In genomic region chr16:69779724-69780123, GRCh38 we compare ENCODE assay signal across 24 cellular contexts. TPM values are rescaled to one million over a fixed set of nuclear protein-coding genes. Genes with fewer than 3 reads are reported as not detected.
A peak's percentile ranks its signal among the peaks of the same experiment; 100 is the strongest.
DNase-seq lines count a peak whose midpoint lies in the region; ATAC-seq and TF ChIP-seq lines count a peak whose summit lies in the region.
"Had no signal": no experiment of that assay in that cellular context is flagged by ENCODE, and none has a peak within 500 bp of the region (broad histone marks: within the 10 kb centered on the region; RNA-seq: fewer than 3 reads in every experiment).

No MANE protein-coding gene starts in this region.

- H4K20me1 ChIP-seq in Karpas-422 (ENCODE audit: insufficient read depth, low read depth, low read length): no peaks in the 10 kb centered on the region

- H3K9me2 ChIP-seq in Karpas-422 (replicated peaks; ENCODE audit: insufficient read depth, low read length): no peaks in the 10 kb centered on the region

- no peak overlapping the region for H3K9ac ChIP-seq in Karpas-422 (ENCODE audit: low read length)
- H3K9ac ChIP-seq: BLaER1 treated with 17β-estradiol and CSF1 and Interleukin-3, amounts not matched to agents 10 nM and 100 nM had no signal

- H3K4me3 ChIP-seq in Karpas-422 (ENCODE audit: low read length): no peak overlapping the region
- H3K4me3 ChIP-seq: A549; BLaER1 treated with 17β-estradiol and CSF1 and Interleukin-3, amounts not matched to agents 10 nM and 100 nM; GM12878; GM23338 had no signal

- ATAC-seq in natural killer cell (no peak), SK-N-SH treated with all-trans-retinoic acid at 6 μM for 48 hours (no peak), GM19328 (IDR thresholded peaks at IDR 0.05; ENCODE audit: unreplicated experiment) (no peak)
- no peak for ATAC-seq in natural killer cell treated with Interleukin-12 subunit alpha and Interleukin-12 subunit beta and Interleukin-15 and Interleukin-18, amount 100 ng/mL, for 72 hours
- ATAC-seq: A549, GM12878, GM23338, HCT116 had no signal

- intact Hi-C loops in natural killer cell (cut with micrococcal nuclease): no loop called here

- H3K4me3 Mint-ChIP-seq in natural killer cell (no peak overlapping the region), mesothelial cell of epicardium (no peak overlapping the region)
- no peak overlapping the region for H3K4me3 Mint-ChIP-seq in natural killer cell treated with Interleukin-12 subunit alpha and Interleukin-12 subunit beta and Interleukin-15 and Interleukin-18, amount 100 ng/mL, for 72 hours
- H3K4me3 Mint-ChIP-seq: CD14-positive monocyte; CD4-positive, alpha-beta T cell; CD8-positive, alpha-beta memory T cell; GM23338; H9 had no signal

- no peak overlapping the region for H2AFZ ChIP-seq in Karpas-422 (ENCODE audit: low read length)
- H2AFZ ChIP-seq: GM23338 had no signal

- peaks cover 4% of the 10 kb centered on the region for H3K4me1 ChIP-seq in Karpas-422 (ENCODE audit: low read length)
- H3K4me1 ChIP-seq: A549, BE2C had no signal

- H3K27me3 Mint-ChIP-seq in natural killer cell (ENCODE audit: low read depth in 2 of 2) (no peaks in the 10 kb centered on the region), mesothelial cell of epicardium (ENCODE audit: low read depth) (no peaks in the 10 kb centered on the region)
- H3K27me3 Mint-ChIP-seq in natural killer cell treated with Interleukin-12 subunit alpha and Interleukin-12 subunit beta and Interleukin-15 and Interleukin-18, amount 100 ng/mL, for 72 hours: no peaks in the 10 kb centered on the region
- H3K27me3 Mint-ChIP-seq: CD4-positive, alpha-beta T cell; CD8-positive, alpha-beta memory T cell had no signal

- DNase-seq in natural killer cell: no peak
- no peak for DNase-seq in natural killer cell treated with Interleukin-12 subunit alpha and Interleukin-12 subunit beta and Interleukin-15 and Interleukin-18, amount 100 ng/mL, for 72 hours (ENCODE audit: low spot score)
- DNase-seq in mesothelial cell of epicardium (ENCODE audit: low spot score in 2 of 2, unreplicated experiment in 2 of 2): no peak
- DNase-seq in Karpas-422: no peak
- no peak for DNase-seq in NAMALWA (ENCODE audit: low spot score)
- DNase-seq: 8988T; ACHN; AML-193; BE2C; CD4-positive, alpha-beta T cell; CD8-positive, alpha-beta memory T cell; DMS 273 treated with DMSO at 0.1 percent for 48 hours; DMS79; EL; GDM1; H9 had no signal

- peaks cover 15% of the 10 kb centered on the region for H3K36me3 ChIP-seq in Karpas-422 (ENCODE audit: insufficient read depth, low read length)
- H3K36me3 ChIP-seq: BE2C had no signal

- H3K27ac ChIP-seq in Karpas-422 (ENCODE audit: low read length): no peak overlapping the region
- H3K27ac ChIP-seq: A549; BLaER1 treated with 17β-estradiol and CSF1 and Interleukin-3, amounts not matched to agents 10 nM and 100 nM had no signal

- peaks cover 66% of the 10 kb centered on the region for H3K79me2 ChIP-seq in Karpas-422 (ENCODE audit: low read length)

- H3K9me3 Mint-ChIP-seq in natural killer cell: peaks cover 0 to 7% of the 10 kb centered on the region in 2 donors
- H3K9me3 Mint-ChIP-seq in natural killer cell treated with Interleukin-12 subunit alpha and Interleukin-12 subunit beta and Interleukin-15 and Interleukin-18, amount 100 ng/mL, for 72 hours: peaks cover 5% of the 10 kb centered on the region
- peaks cover 15% of the 10 kb centered on the region for H3K9me3 Mint-ChIP-seq in mesothelial cell of epicardium

- H3K36me3 Mint-ChIP-seq in natural killer cell (no peaks in the 10 kb centered on the region), mesothelial cell of epicardium (peaks cover 15% of the 10 kb centered on the region)
- H3K36me3 Mint-ChIP-seq in natural killer cell treated with Interleukin-12 subunit alpha and Interleukin-12 subunit beta and Interleukin-15 and Interleukin-18, amount 100 ng/mL, for 72 hours: peaks cover 9% of the 10 kb centered on the region

- H3K27ac Mint-ChIP-seq in natural killer cell (peak overlapping the region; percentile 45 to 75), mesothelial cell of epicardium (peak overlapping the region; percentile 86)
- no peak overlapping the region for H3K27ac Mint-ChIP-seq in natural killer cell treated with Interleukin-12 subunit alpha and Interleukin-12 subunit beta and Interleukin-15 and Interleukin-18, amount 100 ng/mL, for 72 hours
- H3K27ac Mint-ChIP-seq: CD4-positive, alpha-beta T cell; GM23338 had no signal

- H3K27me3 ChIP-seq in Karpas-422 (ENCODE audit: low read length): no peaks in the 10 kb centered on the region
- H3K27me3 ChIP-seq: BE2C; BLaER1 treated with 17β-estradiol and CSF1 and Interleukin-3, amounts not matched to agents 10 nM and 100 nM had no signal

- no peak overlapping the region for H3K4me2 ChIP-seq in Karpas-422 (ENCODE audit: low read depth, low read length, poor library complexity, severe bottlenecking)
- H3K4me2 ChIP-seq: A549; BLaER1 treated with 17β-estradiol and CSF1 and Interleukin-3, amounts not matched to agents 10 nM and 100 nM; GM23338 had no signal

- H3K4me1 Mint-ChIP-seq in natural killer cell: peaks cover 34 to 38% of the 10 kb centered on the region in 2 donors
- H3K4me1 Mint-ChIP-seq in natural killer cell treated with Interleukin-12 subunit alpha and Interleukin-12 subunit beta and Interleukin-15 and Interleukin-18, amount 100 ng/mL, for 72 hours (ENCODE audit: low read depth in 2 of 2): peaks cover 23 to 25% of the 10 kb centered on the region in 2 donors
- peaks cover 10% of the 10 kb centered on the region for H3K4me1 Mint-ChIP-seq in mesothelial cell of epicardium

- no peak for TF ChIP-seq CTCF in natural killer cell (IDR thresholded peaks at IDR 0.05)
- no peak for TF ChIP-seq CTCF in mesothelial cell of epicardium (IDR thresholded peaks at IDR 0.05; ENCODE audit: unreplicated experiment)

- H3K9me3 ChIP-seq in Karpas-422 (ENCODE audit: low read length): peaks cover 15% of the 10 kb centered on the region; the same call in 1 of the 2 replicates
- H3K9me3 ChIP-seq: BE2C had no signal

TF ChIP-seq in SK-N-SH treated with all-trans-retinoic acid at 6 μM for 48 hours, 23 proteins besides CTCF, POLR2A, EP300 and RAD21 (continues in another document):
- TF ChIP-seq CSRNP3 (CRISPR knock-in tag; IDR thresholded peaks at IDR 0.05) (0 out of 2 replicates have a peak, but pooled peaks have one; percentile 31), OSR1 (CRISPR knock-in tag; IDR thresholded peaks at IDR 0.05) (no peak), TOX (CRISPR knock-in tag; IDR thresholded peaks at IDR 0.05; ENCODE audit: borderline replicate concordance) (no peak), CREB5 (CRISPR knock-in tag; IDR thresholded peaks at IDR 0.05; ENCODE audit: low read depth) (no peak), CSDC2 (CRISPR knock-in tag; IDR thresholded peaks at IDR 0.05) (no peak), TCF4 (CRISPR knock-in tag; IDR thresholded peaks at IDR 0.05; ENCODE audit: borderline replicate concordance) (peak; percentile 94), ZFP3 (CRISPR knock-in tag; IDR thresholded peaks at IDR 0.05) (no peak), ARNTL (CRISPR knock-in tag; IDR thresholded peaks at IDR 0.05; ENCODE audit: borderline replicate concordance, low read depth) (no peak), PPARA (CRISPR knock-in tag; IDR thresholded peaks at IDR 0.05; ENCODE audit: borderline replicate concordance) (no peak), ZFP30 (CRISPR knock-in tag; IDR thresholded peaks at IDR 0.05) (no peak), RARB (CRISPR knock-in tag; IDR thresholded peaks at IDR 0.05) (no peak), SNAI2 (CRISPR knock-in tag; IDR thresholded peaks at IDR 0.05) (no peak), ESRRG (CRISPR knock-in tag; IDR thresholded peaks at IDR 0.05) (no peak), BACH2 (CRISPR knock-in tag; IDR thresholded peaks at IDR 0.05; ENCODE audit: borderline replicate concordance) (no peak)

RNA-seq across cellular contexts. Expression of gene WWP2, which starts 17.6 kb away (rescaled TPM):
- 10 to 100 TPM; 72.8 to 95.6 (median 81.6) TPM for total RNA-seq in natural killer cell
- total RNA-seq in natural killer cell treated with Interleukin-12 subunit alpha and Interleukin-12 subunit beta and Interleukin-15 and Interleukin-18, amount 100 ng/mL, for 72 hours: 10 to 100 TPM; 82.8 to 93.2 TPM
- total RNA-seq in mesothelial cell of epicardium: 32.4 to 39.6 TPM (median 33.8 TPM) in 3 replicates
- total RNA-seq in Karpas-422 (2014; rRNA removed; shearing (Covaris generic); ENCODE audit: low replicate concordance): 30.7 and 42.0 TPM in 2 replicates

RNA-seq across cellular contexts. Expression of gene NOB1, which starts 25.0 kb away (rescaled TPM):
- total RNA-seq in natural killer cell (10 to 100 TPM; 20.9 to 34.4 (median 32.0) TPM), mesothelial cell of epicardium (52.9 to 59.4 TPM (median 56.1 TPM) in 3 replicates)
- 100 to 1,000 TPM in 1 of 2 donors, 10 to 100 TPM in 1; 61.6 to 119 TPM for total RNA-seq in natural killer cell treated with Interleukin-12 subunit alpha and Interleukin-12 subunit beta and Interleukin-15 and Interleukin-18, amount 100 ng/mL, for 72 hours
- 50.5 and 68.3 TPM in 2 replicates for total RNA-seq in Karpas-422 (2014; rRNA removed; shearing (Covaris generic); ENCODE audit: low replicate concordance)

RNA-seq across cellular contexts. Expression of gene NQO1, which starts 53.4 kb away (rescaled TPM):
- 1 to 10 TPM; 4.0 to 4.8 (median 4.5) TPM for total RNA-seq in natural killer cell
- 10 to 100 TPM; 15.6 to 29.2 TPM for total RNA-seq in natural killer cell treated with Interleukin-12 subunit alpha and Interleukin-12 subunit beta and Interleukin-15 and Interleukin-18, amount 100 ng/mL, for 72 hours
- total RNA-seq in mesothelial cell of epicardium: 30.9 to 33.3 TPM (median 31.8 TPM) in 3 replicates
- total RNA-seq in Karpas-422 (2014; rRNA removed; shearing (Covaris generic); ENCODE audit: low replicate concordance): 16.2 and 19.0 TPM in 2 replicates

Comparison
In these comparisons a context has a peak if more than half of its experiments do, and no peak if none do; other contexts are left out.
1. H3K27ac Mint-ChIP-seq: peak in natural killer cell (2 of 2) and mesothelial cell of epicardium (single experiment); none in natural killer cell treated with Interleukin-12 subunit alpha and Interleukin-12 subunit beta and Interleukin-15 and Interleukin-18, amount 100 ng/mL, for 72 hours (0 of 2).